ENCODE assay signal across 1 cellular context in genomic region chr20:32447136-32448027, GRCh38.
TF ChIP-seq lines count a peak whose summit lies in the region.

No MANE protein-coding gene starts in this region.

TF ChIP-seq in K562, 482 proteins besides CTCF, POLR2A, EP300 and RAD21 (continued from another document):
- TF ChIP-seq PRDM10 (IDR thresholded peaks at IDR 0.05; ENCODE audit: partially characterized antibody) (peak; percentile 9), MYC (IDR thresholded peaks at IDR 0.05; ENCODE audit: low read depth, low read length) (no peak), MYC (CRISPR knock-in tag; IDR thresholded peaks at IDR 0.05; ENCODE audit: borderline replicate concordance, low read depth) (no peak), POLR2G (IDR thresholded peaks at IDR 0.05; ENCODE audit: low read depth, low read length) (peak; percentile 59), SIN3B (IDR thresholded peaks at IDR 0.05; ENCODE audit: low read depth) (no peak), ZNF12 (CRISPR knock-in tag; IDR thresholded peaks at IDR 0.05) (no peak), NELFE (IDR thresholded peaks at IDR 0.05; ENCODE audit: insufficient read depth, insufficient read length) (no peak)
